12 cellular contexts compared by ENCODE assay signal in the genomic region with DNA sequence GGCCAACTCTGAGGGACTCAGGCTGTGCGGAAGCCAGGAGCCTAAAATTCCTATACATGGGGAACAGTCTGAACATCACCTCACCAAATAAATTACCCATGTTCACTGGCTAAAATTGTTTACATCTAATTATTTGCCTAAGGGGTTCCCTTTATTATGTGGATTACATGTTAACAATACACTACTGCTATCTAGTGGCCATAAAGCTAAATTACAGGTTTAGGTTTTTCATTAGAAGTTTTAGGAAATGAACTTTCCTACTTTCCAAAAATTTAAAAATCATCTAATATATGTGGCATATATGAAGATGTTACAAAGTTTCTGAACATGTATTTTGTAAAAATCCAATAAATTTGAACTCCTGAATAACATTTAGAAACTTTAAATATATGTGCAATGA. TPM values are rescaled to one million over a fixed set of nuclear protein-coding genes. Genes with fewer than 3 reads are reported as not detected.
DNase-seq lines count a peak whose midpoint lies in the region; ATAC-seq, FAIRE-seq and TF ChIP-seq lines count a peak whose summit lies in the region.
"Had no signal": no experiment of that assay in that cellular context is flagged by ENCODE, and none has a peak within 500 bp of the region (broad histone marks: within the 10 kb centered on the region; RNA-seq: fewer than 3 reads in every experiment).

No MANE protein-coding gene starts in this region.

- POLR2A ChIA-PET in BJ (lab: Charles Lee), result no interaction called here
- POLR2A ChIA-PET in PC-9 (lab: Charles Lee; ENCODE audit: unreplicated experiment), result no interaction called here
- POLR2A ChIA-PET in naive thymus-derived CD8-positive, alpha-beta T cell (lab: Charles Lee), result no interaction called here

- H3K4me2 ChIP-seq in PC-9, result no peak overlapping the region

- no peak overlapping the region for H3K4me3 ChIP-seq in BJ (ENCODE audit: low read depth, low read length)
- H3K4me3 ChIP-seq in PC-9, result no peak overlapping the region
- H3K4me3 ChIP-seq in MG63, result no peak overlapping the region
- H3K4me3 ChIP-seq: heart right ventricle had no signal

- H3K4me3 Mint-ChIP-seq in naive thymus-derived CD8-positive, alpha-beta T cell, result no peak overlapping the region

- no peak for ATAC-seq in foreskin keratinocyte
- no peak for ATAC-seq in naive thymus-derived CD8-positive, alpha-beta T cell

- no peaks in the 10 kb centered on the region for H3K27me3 ChIP-seq in BJ (ENCODE audit: control insufficient read depth, insufficient read depth, low read length)
- H3K27me3 ChIP-seq in PC-9 (ENCODE audit: insufficient read depth, low read depth), result no peaks in the 10 kb centered on the region
- H3K27me3 ChIP-seq in foreskin keratinocyte, result no peaks in the 10 kb centered on the region
- no peaks in the 10 kb centered on the region for H3K27me3 ChIP-seq in MG63
- H3K27me3 ChIP-seq: heart right ventricle had no signal

- peaks cover 3 to 13% (median 7%) of the 10 kb centered on the region in 5 donors for H3K27me3 Mint-ChIP-seq in naive thymus-derived CD8-positive, alpha-beta T cell

- 0 out of 2 replicates have a peak, but pooled peaks have one; percentile 31 for TF ChIP-seq CTCF in BJ (IDR thresholded peaks at IDR 0.05; ENCODE audit: insufficient read depth, low read depth, low read length)
- peak; percentile 46 for TF ChIP-seq CTCF in PC-9 (conservative IDR thresholded peaks at IDR 0.05)
- peak; percentile 62 for TF ChIP-seq CTCF in foreskin keratinocyte (conservative IDR thresholded peaks at IDR 0.05)

- no TSS peak for BruUV-seq in PC-9 (replicated peaks; lab: Mats Ljungman, UMichigan)

- no peaks in the 10 kb centered on the region for H3K4me1 ChIP-seq in PC-9 (replicated peaks; ENCODE audit: insufficient read depth)
- H3K4me1 ChIP-seq in foreskin keratinocyte, result no peaks in the 10 kb centered on the region

- H3K27ac ChIP-seq in PC-9, result no peak overlapping the region
- no peak overlapping the region for H3K27ac ChIP-seq in foreskin keratinocyte
- H3K27ac ChIP-seq: heart right ventricle, WERI-Rb-1 had no signal

- intact Hi-C loops in PC-9 (cut with micrococcal nuclease; ENCODE audit: unreplicated experiment), result no loop called here

- no peaks in the 10 kb centered on the region for H3F3A ChIP-seq in PC-9 (ENCODE audit: insufficient read depth, low read depth)

- peaks cover 5% of the 10 kb centered on the region; the same call in 1 of the 2 replicates for H3K9me3 ChIP-seq in PC-9 (ENCODE audit: insufficient read depth, low read depth)
- peaks cover 8% of the 10 kb centered on the region for H3K9me3 ChIP-seq in MG63

- no peaks in the 10 kb centered on the region for H3K79me2 ChIP-seq in PC-9 (ENCODE audit: low read depth)

- no peaks in the 10 kb centered on the region for H3K9me2 ChIP-seq in PC-9 (ENCODE audit: insufficient read depth)

- CTCF ChIA-PET in BJ (lab: Yijun Ruan, JAX) (no interaction called here), PC-9 (lab: Charles Lee) (no interaction called here)

- peaks cover 0 to 7% (median 0%) of the 10 kb centered on the region in 3 donors for H3K36me3 Mint-ChIP-seq in naive thymus-derived CD8-positive, alpha-beta T cell

- no peak for DNase-seq in BJ (ENCODE audit: low read depth)
- peak; percentile 9 for DNase-seq in GM12891 (ENCODE audit: insufficient read length, low spot score)
- DNase-seq in PC-9, result no peak
- no peak for DNase-seq in foreskin keratinocyte
- no peak for DNase-seq in naive thymus-derived CD8-positive, alpha-beta T cell
- DNase-seq in MG63, result no peak
- DNase-seq in NCI-H2107 treated with DMSO at 0.1 percent for 48 hours (lab: John Stamatoyannopoulos, UW; ENCODE audit: unreplicated experiment), result no peak
- no peak for DNase-seq in stimulated activated CD4-positive, alpha-beta T cell treated with anti-CD3 and anti-CD28 coated beads, Interleukin-4, amount 100 ng/mL, for 1 hour
- DNase-seq: heart right ventricle; NK-92 treated with Interleukin-12 subunit alpha and Interleukin-12 subunit beta, amount 100 ng/mL, for 24 hours; substantia nigra; WERI-Rb-1 had no signal

- H3K27ac Mint-ChIP-seq in naive thymus-derived CD8-positive, alpha-beta T cell, result no peak overlapping the region

- peaks cover 4% of the 10 kb centered on the region for H3K36me3 ChIP-seq in BJ (ENCODE audit: control insufficient read depth, insufficient read depth, low read length)
- H3K36me3 ChIP-seq in PC-9 (ENCODE audit: low read depth), result no peaks in the 10 kb centered on the region
- no peaks in the 10 kb centered on the region for H3K36me3 ChIP-seq in MG63
- H3K36me3 ChIP-seq: heart right ventricle, WERI-Rb-1 had no signal

- FAIRE-seq in GM12891 (lab: Jason Lieb, UNC), result no peak

- H4K20me1 ChIP-seq in PC-9 (ENCODE audit: insufficient read depth), result no peaks in the 10 kb centered on the region

- H3K9me3 Mint-ChIP-seq in naive thymus-derived CD8-positive, alpha-beta T cell, result peaks cover 0 to 12% (median 3%) of the 10 kb centered on the region in 9 donors

- no peak overlapping the region for H2AFZ ChIP-seq in PC-9

- H3K4me1 Mint-ChIP-seq in naive thymus-derived CD8-positive, alpha-beta T cell, result no peaks in the 10 kb centered on the region

- TF ChIP-seq POLR2A in GM12891 (IDR thresholded peaks at IDR 0.05; ENCODE audit: low read depth, low read length), result no peak

TF ChIP-seq in GM12891, 5 proteins besides CTCF, POLR2A, EP300 and RAD21:
- TF ChIP-seq SPI1 (IDR thresholded peaks at IDR 0.05; ENCODE audit: low read depth, low read length) (no peak), TAF1 (IDR thresholded peaks at IDR 0.05; ENCODE audit: low read depth, low read length) (no peak), PAX5 (IDR thresholded peaks at IDR 0.05; ENCODE audit: insufficient read depth, low read length, severe bottlenecking) (no peak), POU2F2 (IDR thresholded peaks at IDR 0.05; ENCODE audit: low read depth, low read length) (no peak), POLR2AphosphoS5 (IDR thresholded peaks at IDR 0.05; ENCODE audit: low read depth, low read length) (no peak)

RNA-seq across cellular contexts. Expression of gene PLA2R1, which starts 40.3 kb away (rescaled TPM):
- polyA plus RNA-seq in BJ (2011; rRNA removed) (9.5 and 15.3 TPM in 2 replicates), foreskin keratinocyte (2.9 and 4.5 TPM in 2 replicates)
- polyA minus RNA-seq in BJ (2011; rRNA and poly(A)+ RNA removed), result 6.9 and 7.1 TPM in 2 replicates
- polyA plus RNA-seq in GM12891 (2012; ENCODE audit: low read depth, missing spikeins), result 0.01 TPM
- total RNA-seq in PC-9 (2021) (0.33 and 0.40 TPM in 2 replicates), foreskin keratinocyte (9.9 and 10.8 TPM in 2 replicates)
- total RNA-seq in naive thymus-derived CD8-positive, alpha-beta T cell, result not detected
- polyA plus RNA-seq in naive thymus-derived CD8-positive, alpha-beta T cell, result not detected
- 0.36 and 1.6 TPM in 2 replicates for total RNA-seq in MG63 (2014; rRNA removed; shearing (Covaris generic); ENCODE audit: low replicate concordance)
